Comparison of ENCODE assay signal across 8 cellular contexts in genomic region chr1:225772323-225772768, GRCh38. TPM values are rescaled to one million over a fixed set of nuclear protein-coding genes. Genes with fewer than 3 reads are reported as not detected.
DNase-seq lines count a peak whose midpoint lies in the region; ATAC-seq and TF ChIP-seq lines count a peak whose summit lies in the region.

No MANE protein-coding gene starts in this region.

- H3K27me3 ChIP-seq in adrenal gland: no peaks in the 10 kb centered on the region
- H3K27me3 ChIP-seq in right atrium auricular region: no peaks in the 10 kb centered on the region

- intact Hi-C loops in activated naive CD4-positive, alpha-beta T cell treated with anti-CD3 and anti-CD28 coated beads for 36 hours (cut with micrococcal nuclease): loop anchor here (1.0 kb wide), 2 partner anchors 218 to 297 kb away; no protein-coding TSS in a partner anchor
- intact Hi-C loops in adrenal gland (cut with DNase I) (loop anchor here (5.0 to 10.0 kb wide), 7 partner anchors 72 to 295 kb away; partner anchors contain the start of gene ENAH (in 1 of the 2)), posterior vena cava (cut with DNase I) (loop anchor here (2.0 to 10.0 kb wide), 7 partner anchors 75 to 295 kb away; no protein-coding TSS in a partner anchor)

- H3K4me1 Mint-ChIP-seq in activated naive CD4-positive, alpha-beta T cell treated with anti-CD3 and anti-CD28 coated beads for 36 hours (ENCODE audit: low read depth): no peaks in the 10 kb centered on the region

- CTCF ChIA-PET in activated naive CD4-positive, alpha-beta T cell treated with anti-CD3 and anti-CD28 coated beads for 36 hours (lab: Charles Lee): interaction anchor here (0.6 to 4.3 kb wide), 9 partner anchors 8 to 299 kb away, joined by 3 to 25 read pairs (median 4); no protein-coding TSS in a partner anchor

- ATAC-seq in HG03432 (IDR thresholded peaks at IDR 0.05; ENCODE audit: unreplicated experiment) (peak; percentile 58), HG02571 (IDR thresholded peaks at IDR 0.05; ENCODE audit: unreplicated experiment) (no peak)

- TF ChIP-seq POLR2A in adrenal gland (IDR thresholded peaks at IDR 0.05): no peak

- H3K36me3 ChIP-seq in adrenal gland (replicated peaks in 1 of 2): no peaks in the 10 kb centered on the region
- no peaks in the 10 kb centered on the region for H3K36me3 ChIP-seq in right atrium auricular region

- no peak overlapping the region for H3K4me3 Mint-ChIP-seq in activated naive CD4-positive, alpha-beta T cell treated with anti-CD3 and anti-CD28 coated beads for 36 hours

- peak; percentile 58 to 96 (median 90) for TF ChIP-seq CTCF in adrenal gland (IDR thresholded peaks at IDR 0.05)
- peak; percentile 78 to 93 for TF ChIP-seq CTCF in right atrium auricular region (IDR thresholded peaks at IDR 0.05)

- peak; percentile 67 for DNase-seq in activated naive CD4-positive, alpha-beta T cell treated with anti-CD3 and anti-CD28 coated beads for 36 hours
- DNase-seq in activated naive CD4-positive, alpha-beta T cell treated with Interleukin-2 at 50 U/mL for 16 hours: no peak
- DNase-seq in NCI-H526 treated with DMSO at 0.1 percent for 48 hours (lab: John Stamatoyannopoulos, UW) (peak; percentile 73), adrenal gland (peak; percentile 85 to 94 (median 90)), right atrium auricular region (ENCODE audit: low spot score) (peak; percentile 85), posterior vena cava (ENCODE audit: low spot score) (peak; percentile 90)

- H3K27me3 Mint-ChIP-seq in activated naive CD4-positive, alpha-beta T cell treated with anti-CD3 and anti-CD28 coated beads for 36 hours (ENCODE audit: low read depth): no peaks in the 10 kb centered on the region

- WGBS in adrenal gland, 4 donors: 18 to 20% (median 19%) methylated on average over 5 of the region's 5 CpGs

- peaks cover 3% of the 10 kb centered on the region for H3K9me3 Mint-ChIP-seq in activated naive CD4-positive, alpha-beta T cell treated with anti-CD3 and anti-CD28 coated beads for 36 hours

- H3K4me1 ChIP-seq in adrenal gland (replicated peaks in 1 of 2): peaks cover 9 to 54% of the 10 kb centered on the region in 2 donors
- peaks cover 5 to 43% of the 10 kb centered on the region in 2 donors for H3K4me1 ChIP-seq in right atrium auricular region

- H3K4me3 ChIP-seq in adrenal gland (no peak overlapping the region), right atrium auricular region (no peak overlapping the region)

- H3K36me3 Mint-ChIP-seq in activated naive CD4-positive, alpha-beta T cell treated with anti-CD3 and anti-CD28 coated beads for 36 hours (ENCODE audit: low read depth): no peaks in the 10 kb centered on the region

- no peak overlapping the region for H3K27ac Mint-ChIP-seq in activated naive CD4-positive, alpha-beta T cell treated with anti-CD3 and anti-CD28 coated beads for 36 hours

- no peaks in the 10 kb centered on the region for H3K9me3 ChIP-seq in adrenal gland (replicated peaks in 1 of 3)
- H3K9me3 ChIP-seq in right atrium auricular region: no peaks in the 10 kb centered on the region

- H3K27ac ChIP-seq in adrenal gland (peak overlapping the region in 3 of 5 donors; percentile 43 to 65 (median 57)), right atrium auricular region (no peak overlapping the region)

RNA-seq across cellular contexts. Expression of gene SRP9, which starts 5.3 kb away (rescaled TPM):
- 100 to 1,000 TPM; 356 to 363 TPM for total RNA-seq in activated naive CD4-positive, alpha-beta T cell treated with anti-CD3 and anti-CD28 coated beads for 36 hours
- total RNA-seq in adrenal gland (100 to 1,000 TPM; 197 to 429 (median 293) TPM), right atrium auricular region (100 to 1,000 TPM; 143 to 216 TPM), posterior vena cava (100 to 1,000 TPM; 167 to 207 TPM)
- 100 to 1,000 TPM; 144 to 521 (median 178) TPM for polyA plus RNA-seq in adrenal gland

RNA-seq across cellular contexts. Expression of gene EPHX1, which starts 37.6 kb away (rescaled TPM):
- 1 to 10 TPM; 3.8 to 5.0 TPM for total RNA-seq in activated naive CD4-positive, alpha-beta T cell treated with anti-CD3 and anti-CD28 coated beads for 36 hours
- 1,000 to 10,000 TPM; 1,400 to 3,548 (median 1,755) TPM for total RNA-seq in adrenal gland
- 1,000 to 10,000 TPM in 1 of 3 donors, 100 to 1,000 TPM in 2; 337 to 1,831 (median 896) TPM for polyA plus RNA-seq in adrenal gland
- 10 to 100 TPM; 57.7 to 66.0 TPM for total RNA-seq in right atrium auricular region
- 100 to 1,000 TPM in 1 of 2 donors, 10 to 100 TPM in 1; 58.9 to 113 TPM for total RNA-seq in posterior vena cava

Comparison
In these comparisons a context has a peak if more than half of its experiments do, and no peak if none do; other contexts are left out.
1. H3K27ac ChIP-seq: peak in adrenal gland (3 of 5); none in right atrium auricular region (0 of 2).
2. RNA of gene EPHX1, which starts 37.6 kb away (total RNA-seq): 1,400 to 3,548 TPM in adrenal gland; 58.9 to 113 TPM in posterior vena cava, 57.7 to 66.0 TPM in right atrium auricular region and 3.8 to 5.0 TPM in activated naive CD4-positive, alpha-beta T cell treated with anti-CD3 and anti-CD28 coated beads for 36 hours; every median in the first group is over 10 times any median in the second.